Comparison of ENCODE assay signal across 1 cellular context in genomic region chr12:122064780-122065588, GRCh38.
TF ChIP-seq lines count a peak whose summit lies in the region.

No MANE protein-coding gene starts in this region.

TF ChIP-seq in HepG2, 621 proteins besides CTCF, POLR2A, EP300 and RAD21 (continued from another document and continues in another):
- no peak for TF ChIP-seq ZNF142 (CRISPR knock-in tag; IDR thresholded peaks at IDR 0.05)
- no peak for TF ChIP-seq HMG20A (CRISPR knock-in tag; IDR thresholded peaks at IDR 0.05; ENCODE audit: borderline replicate concordance)
- no peak for TF ChIP-seq MLLT10 (CRISPR knock-in tag; IDR thresholded peaks at IDR 0.05)
- no peak for TF ChIP-seq RERE (CRISPR knock-in tag; IDR thresholded peaks at IDR 0.05; ENCODE audit: low read depth)
- TF ChIP-seq SP2 (CRISPR knock-in tag; IDR thresholded peaks at IDR 0.05) = peak; percentile 80
- no peak for TF ChIP-seq NFE2L1 (CRISPR knock-in tag; IDR thresholded peaks at IDR 0.05; ENCODE audit: borderline replicate concordance)
- no peak for TF ChIP-seq KMT2A (CRISPR knock-in tag; IDR thresholded peaks at IDR 0.05)
- no peak for TF ChIP-seq ZNF83 (CRISPR knock-in tag; IDR thresholded peaks at IDR 0.05; ENCODE audit: borderline replicate concordance)
- TF ChIP-seq LCORL (IDR thresholded peaks at IDR 0.05) = no peak
- no peak for TF ChIP-seq LCORL (CRISPR knock-in tag; IDR thresholded peaks at IDR 0.05)
- TF ChIP-seq THYN1 (CRISPR knock-in tag; IDR thresholded peaks at IDR 0.05; ENCODE audit: borderline replicate concordance, low read depth) = no peak
- TF ChIP-seq ZBTB38 (CRISPR knock-in tag; IDR thresholded peaks at IDR 0.05) = peak; percentile 97
- no peak for TF ChIP-seq HNF1A (IDR thresholded peaks at IDR 0.05; ENCODE audit: low read depth)
- TF ChIP-seq HNF1A (CRISPR knock-in tag; IDR thresholded peaks at IDR 0.05; ENCODE audit: borderline replicate concordance) = 0 out of 2 replicates have a peak, but pooled peaks have one; percentile 26
- TF ChIP-seq ZMAT5 (CRISPR knock-in tag; IDR thresholded peaks at IDR 0.05; ENCODE audit: borderline replicate concordance, low read depth) = no peak
- TF ChIP-seq ZHX1 (CRISPR knock-in tag; IDR thresholded peaks at IDR 0.05; ENCODE audit: low read depth) = 0 out of 2 replicates have a peak, but pooled peaks have one; percentile 6
- TF ChIP-seq ZNF484 (CRISPR knock-in tag; IDR thresholded peaks at IDR 0.05; ENCODE audit: borderline replicate concordance, low read depth) = no peak
- TF ChIP-seq GATA4 (IDR thresholded peaks at IDR 0.05; ENCODE audit: borderline replicate concordance, low read depth) = 0 out of 2 replicates have a peak, but pooled peaks have one; percentile 13
- TF ChIP-seq KDM1A (CRISPR knock-in tag; IDR thresholded peaks at IDR 0.05) = no peak
- peak; percentile 44; the same call in 1 of the 2 replicates for TF ChIP-seq DRAP1 (CRISPR knock-in tag; IDR thresholded peaks at IDR 0.05)
- no peak for TF ChIP-seq ZC3H13 (CRISPR knock-in tag; IDR thresholded peaks at IDR 0.05)
- no peak for TF ChIP-seq ZNF749 (CRISPR knock-in tag; IDR thresholded peaks at IDR 0.05; ENCODE audit: borderline replicate concordance)
- no peak for TF ChIP-seq NRL (CRISPR knock-in tag; IDR thresholded peaks at IDR 0.05; ENCODE audit: borderline replicate concordance)
- no peak for TF ChIP-seq ZFYVE20 (CRISPR knock-in tag; IDR thresholded peaks at IDR 0.05; ENCODE audit: borderline replicate concordance, low read depth)
- no peak for TF ChIP-seq ZNF775 (CRISPR knock-in tag; IDR thresholded peaks at IDR 0.05; ENCODE audit: borderline replicate concordance)
- TF ChIP-seq ZNF24 (IDR thresholded peaks at IDR 0.05) = no peak
- TF ChIP-seq ZNF121 (CRISPR knock-in tag; IDR thresholded peaks at IDR 0.05) = no peak
- TF ChIP-seq SPEN (CRISPR knock-in tag; IDR thresholded peaks at IDR 0.05; ENCODE audit: low read depth) = no peak; the same call in 1 of the 2 replicates
- no peak for TF ChIP-seq ZNF713 (CRISPR knock-in tag; IDR thresholded peaks at IDR 0.05)
- TF ChIP-seq ZBTB1 (CRISPR knock-in tag; IDR thresholded peaks at IDR 0.05; ENCODE audit: borderline replicate concordance) = no peak
- TF ChIP-seq ZNF672 (CRISPR knock-in tag; IDR thresholded peaks at IDR 0.05) = no peak
- TF ChIP-seq ZNF562 (CRISPR knock-in tag; IDR thresholded peaks at IDR 0.05; ENCODE audit: borderline replicate concordance) = no peak
- no peak for TF ChIP-seq THAP9 (CRISPR knock-in tag; IDR thresholded peaks at IDR 0.05; ENCODE audit: borderline replicate concordance)
- TF ChIP-seq SIX4 (CRISPR knock-in tag; IDR thresholded peaks at IDR 0.05) = no peak
- TF ChIP-seq ZNF616 (CRISPR knock-in tag; IDR thresholded peaks at IDR 0.05; ENCODE audit: low read depth) = no peak
- TF ChIP-seq SAP130 (CRISPR knock-in tag; IDR thresholded peaks at IDR 0.05; ENCODE audit: low read depth) = peak; percentile 30; the same call in 1 of the 2 replicates
